1 cellular context compared by ENCODE assay signal in genomic region chr4:169058312-169058711, GRCh38.
TF ChIP-seq lines count a peak whose summit lies in the region.

No MANE protein-coding gene starts in this region.

TF ChIP-seq in WTC11, 78 proteins besides CTCF, POLR2A, EP300 and RAD21 (continued from another document):
- no peak for TF ChIP-seq ERG (CRISPR knock-in tag; IDR thresholded peaks at IDR 0.05)
